Comparison of ENCODE assay signal across 4 cellular contexts in the genomic region with DNA sequence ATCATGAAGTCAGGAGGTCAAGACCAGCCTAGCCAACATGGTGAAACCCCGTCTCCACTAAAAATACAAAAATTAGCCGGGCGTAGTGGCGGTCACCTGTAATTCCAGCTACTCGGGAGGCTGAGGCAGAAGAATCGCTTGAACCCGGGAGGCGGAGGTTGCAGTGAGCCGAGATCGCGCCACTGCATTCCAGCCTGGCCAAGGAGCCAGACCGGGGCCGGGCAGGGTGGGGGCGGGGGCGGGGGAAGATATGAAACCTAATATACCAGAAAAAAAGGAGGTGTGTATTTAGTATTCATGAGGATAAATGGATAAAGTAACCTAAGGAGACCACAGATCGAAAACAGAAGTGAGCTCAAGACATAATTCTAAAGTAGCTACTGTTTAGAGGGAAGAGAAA.
DNase-seq lines count a peak whose midpoint lies in the region; ATAC-seq, FAIRE-seq and TF ChIP-seq lines count a peak whose summit lies in the region.
"Not testable (repeated sequence)": the region's sequence is repeated elsewhere in the genome, so short reads cannot be mapped to it uniquely, and the experiment has no call there.

No MANE protein-coding gene starts in this region.

- in situ Hi-C loops in K562 (cut with MboI) = not testable (repeated sequence)

- not testable (repeated sequence) for TF ChIP-seq CTCF in K562 (IDR thresholded peaks at IDR 0.05 in 2 of 3, conservative IDR thresholded peaks at IDR 0.05 in 1 of 3; ENCODE audit: insufficient read depth in 2 of 3, low read depth in 1 of 3, low read length in 3 of 3); smooth muscle cell (IDR thresholded peaks at IDR 0.05; ENCODE audit: borderline replicate concordance, insufficient read depth, poor library complexity, severe bottlenecking)

- H3K4me1 ChIP-seq in K562 (replicated peaks in 1 of 2; ENCODE audit: control insufficient read depth in 2 of 2, insufficient read depth in 2 of 2, low read length in 2 of 2); smooth muscle cell (ENCODE audit: low read depth): not testable (repeated sequence)

- TF ChIP-seq POLR2A in K562 (conservative IDR thresholded peaks at IDR 0.05) = not testable (repeated sequence)

- H3K9me3 ChIP-seq in K562 (replicated peaks; ENCODE audit: control insufficient read depth, insufficient read depth, low read depth, low read length); smooth muscle cell (replicated peaks; ENCODE audit: low read depth): not testable (repeated sequence)

- FAIRE-seq in K562 (lab: Jason Lieb, UNC); urothelium cell line (lab: Jason Lieb, UNC): not testable (repeated sequence)

- not testable (repeated sequence) for H3K9ac ChIP-seq in K562 (ENCODE audit: insufficient read depth in 1 of 2, low read depth in 2 of 2, low read length in 2 of 2); smooth muscle cell (ENCODE audit: low read depth)

- H4K20me1 ChIP-seq in K562 (replicated peaks; ENCODE audit: control insufficient read depth, insufficient read depth, low read length); smooth muscle cell (ENCODE audit: low read depth): not testable (repeated sequence)

- BruUV-seq in K562 (replicated peaks; lab: Mats Ljungman, UMichigan) = not testable (repeated sequence)

- intact Hi-C loops in K562 (cut with micrococcal nuclease) = not testable (repeated sequence)

- 11% methylated on average over 16 of the region's 16 CpGs for WGBS in K562 (ENCODE audit: insufficient coverage, low coverage, missing lambda C conversion rate)
- WGBS in smooth muscle cell (ENCODE audit: low lambda C conversion rate) = 93% methylated on average over 16 of the region's 16 CpGs

- peak overlapping the region; percentile 4 for H2AFZ ChIP-seq in K562 (ENCODE audit: low read depth, low read length)
- peak overlapping the region; percentile 37 for H2AFZ ChIP-seq in smooth muscle cell (ENCODE audit: low read depth)

- CTCF ChIA-PET in K562 (lab: Yijun Ruan, JAX; ENCODE audit: low intra/inter-chr PET ratio) = not testable (repeated sequence)

- H3K4me2 ChIP-seq in K562 (ENCODE audit: insufficient read depth, low read length) = peak overlapping the region; percentile 2; the same call in 1 of the 2 replicates
- H3K4me2 ChIP-seq in smooth muscle cell = not testable (repeated sequence)

- not testable (repeated sequence) for H3K27ac ChIP-seq in K562 (ENCODE audit: extremely low read depth, low read depth, low read length); smooth muscle cell (ENCODE audit: low read depth)

- H3K4me3 ChIP-seq in K562, smooth muscle cell: not testable (repeated sequence)

- H3K27me3 ChIP-seq in K562 (ENCODE audit: control insufficient read depth in 2 of 2, insufficient read depth in 2 of 2, low read length in 2 of 2); smooth muscle cell (ENCODE audit: low read depth): not testable (repeated sequence)

- not testable (repeated sequence) for TF ChIP-seq RAD21 in K562 (CRISPR knock-in tag; conservative IDR thresholded peaks at IDR 0.05 in 1 of 2, IDR thresholded peaks at IDR 0.05 in 1 of 2)

- not testable (repeated sequence) for H3K9me1 ChIP-seq in K562 (ENCODE audit: control insufficient read depth, insufficient read depth, low read length)

- POLR2A ChIA-PET in K562 (lab: Yijun Ruan, JAX) = not testable (repeated sequence)

- TF ChIP-seq EP300 in K562 (IDR thresholded peaks at IDR 0.05; ENCODE audit: low read length) = not testable (repeated sequence)

- not testable (repeated sequence) for H3K79me2 ChIP-seq in K562 (ENCODE audit: control insufficient read depth, insufficient read depth, low read length); smooth muscle cell (ENCODE audit: low read depth)

- H3K36me3 ChIP-seq in K562 (ENCODE audit: control insufficient read depth, insufficient read depth, low read length); smooth muscle cell (ENCODE audit: low read depth): not testable (repeated sequence)

- ATAC-seq in K562 = peak; percentile 66

- peak; percentile 29 for DNase-seq in RPMI7951 (ENCODE audit: low read depth)
- not testable (repeated sequence) for DNase-seq in K562 (ENCODE audit: extremely low read depth in 1 of 4, low spot score in 3 of 4); smooth muscle cell (lab: John Stamatoyannopoulos, UW; ENCODE audit: unreplicated experiment)
- DNase-seq in urothelium cell line (ENCODE audit: low spot score) = peak; percentile 4

- not testable (repeated sequence) for H3F3A ChIP-seq in smooth muscle cell (ENCODE audit: low read depth)
